1 cellular context compared by ENCODE assay signal in genomic region chr2:204436267-204436666, GRCh38.
TF ChIP-seq lines count a peak whose summit lies in the region.

No MANE protein-coding gene starts in this region.

TF ChIP-seq in HepG2, 621 proteins besides CTCF, POLR2A, EP300 and RAD21 (continued from another document):
- no peak for TF ChIP-seq TFDP2 (CRISPR knock-in tag; IDR thresholded peaks at IDR 0.05)
